Comparison of ENCODE assay signal across 8 cellular contexts in the genomic region with DNA sequence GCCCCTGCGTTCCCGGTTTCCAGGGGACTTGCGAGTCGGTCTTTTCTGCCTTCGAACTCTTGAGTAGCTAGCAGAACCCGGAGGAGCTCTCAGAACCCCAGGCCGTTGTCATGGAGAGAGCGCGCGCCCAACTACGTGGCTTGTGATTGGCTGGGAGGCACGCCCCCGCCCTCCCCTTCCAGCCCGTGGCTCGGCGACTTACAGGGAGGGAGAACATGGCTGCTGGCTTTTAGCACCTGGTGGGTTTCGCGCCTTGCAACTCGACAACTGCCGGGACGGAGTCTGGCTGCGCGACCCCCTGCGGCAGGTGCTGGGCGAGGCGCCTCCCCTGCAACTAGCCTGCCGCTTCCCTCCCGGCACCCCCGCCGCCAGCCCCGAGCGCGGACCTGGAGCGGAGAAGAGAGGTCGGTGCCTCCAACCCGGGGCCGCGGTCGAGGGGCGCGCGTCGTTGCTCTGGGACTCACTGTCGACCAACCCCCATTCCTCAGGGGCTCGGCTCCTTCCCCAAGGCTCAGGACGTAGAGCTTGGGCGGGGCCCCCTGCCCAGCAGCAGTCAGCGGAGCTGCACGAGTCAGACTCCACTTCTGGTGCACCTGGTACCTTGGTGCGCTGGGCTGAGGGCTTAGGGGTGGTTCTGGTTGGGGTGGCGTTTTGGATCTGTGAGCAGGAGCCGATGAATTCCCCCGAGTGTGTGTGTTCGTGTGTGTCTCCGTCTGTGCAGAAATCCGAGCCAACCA. TPM values are rescaled to one million over a fixed set of nuclear protein-coding genes. Genes with fewer than 3 reads are reported as not detected.
DNase-seq lines count a peak whose midpoint lies in the region; ATAC-seq, FAIRE-seq and TF ChIP-seq lines count a peak whose summit lies in the region.

No MANE protein-coding gene starts in this region.

- peaks cover 10% of the 10 kb centered on the region for H3K9me3 Mint-ChIP-seq in Calu3 (ENCODE audit: low read depth, unreplicated experiment)

- H3K4me1 ChIP-seq in neutrophil (ENCODE audit: control insufficient read depth in 1 of 2, insufficient read depth in 1 of 2, low read depth in 1 of 2, low read length in 1 of 2), result peaks cover 15 to 16% of the 10 kb centered on the region in 2 experiments
- peaks cover 0 to 24% (median 22%) of the 10 kb centered on the region in 5 donors for H3K4me1 ChIP-seq in subcutaneous abdominal adipose tissue (ENCODE audit: control insufficient read depth in 5 of 5, insufficient read depth in 5 of 5, low read length in 5 of 5)

- no peak overlapping the region for H3K27ac ChIP-seq in neutrophil
- no peak overlapping the region for H3K27ac ChIP-seq in subcutaneous abdominal adipose tissue (ENCODE audit: low read depth, low read length)

- no peaks in the 10 kb centered on the region for H3K9me3 ChIP-seq in neutrophil
- H3K9me3 ChIP-seq in subcutaneous abdominal adipose tissue (ENCODE audit: control insufficient read depth in 5 of 5, low read length in 5 of 5), result no peaks in the 10 kb centered on the region

- H3K36me3 Mint-ChIP-seq in Calu3 (ENCODE audit: insufficient read depth, unreplicated experiment), result peaks cover 36% of the 10 kb centered on the region

- peak overlapping the region; percentile 99 for H3K4me3 Mint-ChIP-seq in Calu3 (ENCODE audit: low read depth, unreplicated experiment)

- TF ChIP-seq CTCF in Calu3 (IDR thresholded peaks at IDR 0.05; ENCODE audit: unreplicated experiment) (no peak), neutrophil (IDR thresholded peaks at IDR 0.05) (no peak)

- peak; percentile 54 for TF ChIP-seq POLR2A in Raji (IDR thresholded peaks at IDR 0.05; ENCODE audit: insufficient read depth, low read depth, low read length)

- no TSS peak for BruUV-seq in Calu3 (replicated peaks; lab: Mats Ljungman, UMichigan)

- H3K4me3 ChIP-seq in neutrophil (ENCODE audit: low read depth in 1 of 2, low read length in 1 of 2) (peak overlapping the region; percentile 56 to 66), subcutaneous abdominal adipose tissue (ENCODE audit: low read depth in 1 of 5, low read length in 5 of 5) (peak overlapping the region; percentile 77 to 94 (median 83))

- H3K36me3 ChIP-seq in neutrophil (no peaks in the 10 kb centered on the region), subcutaneous abdominal adipose tissue (ENCODE audit: control insufficient read depth in 5 of 5, insufficient read depth in 5 of 5, low read length in 5 of 5) (no peaks in the 10 kb centered on the region)

- peak; percentile 94 for DNase-seq in Calu3
- DNase-seq in LHCN-M2 (ENCODE audit: low read depth), result peak; percentile 84
- DNase-seq in activated naive CD4-positive, alpha-beta T cell (lab: John Stamatoyannopoulos, UW), result peak; percentile 72 to 87 (median 79)
- DNase-seq in frontal cortex (ENCODE audit: low spot score in 2 of 2), result peak; percentile 93 to 97

- intact Hi-C loops in Calu3 (cut with micrococcal nuclease; ENCODE audit: unreplicated experiment), result loop anchor here (5.0 to 10.0 kb wide), 3 partner anchors 275 to 595 kb away; a partner anchor contains a TSS

- CTCF ChIA-PET in Calu3 (lab: Charles Lee), result interaction anchor here (0.8 to 1.6 kb wide), 4 partner anchors 9 to 271 kb away, joined by 3 to 8 read pairs (median 6); no protein-coding TSS in a partner anchor

- ATAC-seq in GM21619 (IDR thresholded peaks at IDR 0.05; ENCODE audit: unreplicated experiment), result peak; percentile 88

- FAIRE-seq in frontal cortex (lab: Jason Lieb, UNC), result no peak

- H3K27me3 ChIP-seq in neutrophil (peaks cover 36% of the 10 kb centered on the region), subcutaneous abdominal adipose tissue (ENCODE audit: control insufficient read depth in 5 of 5, insufficient read depth in 4 of 5, low read length in 5 of 5) (no peaks in the 10 kb centered on the region)

- peak overlapping the region; percentile 87 for H3K27ac Mint-ChIP-seq in Calu3 (ENCODE audit: unreplicated experiment)

- H3K4me1 Mint-ChIP-seq in Calu3 (ENCODE audit: low read depth, unreplicated experiment), result peaks cover 28% of the 10 kb centered on the region

- H3K27me3 Mint-ChIP-seq in Calu3 (ENCODE audit: unreplicated experiment), result no peaks in the 10 kb centered on the region

- peak overlapping the region in 4 of 5 donors; percentile 56 to 69 (median 66) for H3K9ac ChIP-seq in subcutaneous abdominal adipose tissue (ENCODE audit: low read length in 5 of 5)

RNA-seq across cellular contexts. Expression of a gene that starts 9.0 kb away (rescaled TPM):
- total RNA-seq in Calu3 (2022), result 30.4 and 32.1 TPM in 2 replicates
- total RNA-seq in LHCN-M2 (2014; rRNA removed), result 27.6 and 38.7 TPM in 2 replicates
- 12.4 TPM for polyA plus RNA-seq in LHCN-M2 (2012)
- total RNA-seq in frontal cortex, result 109 TPM
